ENCODE assay signal across 9 cellular contexts in the genomic region with DNA sequence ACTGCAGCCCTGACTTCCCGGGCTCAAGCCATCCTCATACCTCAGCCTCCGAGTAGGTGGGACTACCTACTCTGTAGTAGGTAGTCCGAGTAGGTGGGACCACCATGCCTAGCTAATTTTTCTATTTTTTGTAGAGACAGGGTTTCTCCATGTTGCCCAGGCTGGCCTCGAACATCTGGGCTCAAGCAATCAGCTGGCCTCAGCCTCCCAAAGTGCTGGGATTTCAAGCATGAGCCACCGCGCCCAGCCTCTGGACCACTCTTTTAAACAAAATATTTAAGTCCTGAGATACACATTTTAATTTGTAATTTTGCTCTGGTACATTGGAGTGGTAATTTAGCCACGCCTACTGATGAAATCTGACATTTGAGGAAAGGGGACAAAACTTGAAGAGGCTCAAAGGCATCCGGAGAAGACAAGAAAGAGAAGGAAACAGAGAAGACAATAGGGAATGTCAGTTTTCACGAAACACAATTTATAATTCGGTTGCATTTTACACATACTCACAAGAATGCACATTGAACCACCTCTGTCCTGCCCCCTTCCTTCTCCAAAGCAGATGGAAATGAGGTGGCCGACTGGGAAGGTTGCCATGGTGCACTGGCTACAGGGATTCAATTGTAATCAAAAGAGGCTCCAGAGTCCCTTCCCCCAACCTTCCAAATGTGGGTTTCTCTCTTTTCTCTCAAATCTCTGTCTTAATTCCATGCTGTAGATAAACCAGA. TPM values are rescaled to one million over a fixed set of nuclear protein-coding genes. Genes with fewer than 3 reads are reported as not detected.
DNase-seq lines count a peak whose midpoint lies in the region; ATAC-seq and TF ChIP-seq lines count a peak whose summit lies in the region.
"Had no signal": no experiment of that assay in that cellular context is flagged by ENCODE, and none has a peak within 500 bp of the region (broad histone marks: within the 10 kb centered on the region; RNA-seq: fewer than 3 reads in every experiment).

No MANE protein-coding gene starts in this region.

- peaks cover 19% of the 10 kb centered on the region for H3F3A ChIP-seq in neural cell (ENCODE audit: insufficient read depth, low read length, poor library complexity, severe bottlenecking)

- no peaks in the 10 kb centered on the region for H3K27me3 Mint-ChIP-seq in endodermal cell (ENCODE audit: insufficient read depth)
- H3K27me3 Mint-ChIP-seq in progenitor cell of endocrine pancreas = no peaks in the 10 kb centered on the region

- no peak overlapping the region for H3K9ac ChIP-seq in endodermal cell (ENCODE audit: extremely low read depth, low read length, poor library complexity, severe bottlenecking)
- peak overlapping the region; percentile 67 for H3K9ac ChIP-seq in neural cell (ENCODE audit: low read length)

- H3K9me3 Mint-ChIP-seq in endodermal cell = no peaks in the 10 kb centered on the region
- H3K9me3 Mint-ChIP-seq in progenitor cell of endocrine pancreas (ENCODE audit: low read depth) = no peaks in the 10 kb centered on the region

- TF ChIP-seq CTCF in endodermal cell (conservative IDR thresholded peaks at IDR 0.05) = no peak
- TF ChIP-seq CTCF in neural cell (IDR thresholded peaks at IDR 0.05; ENCODE audit: poor library complexity, severe bottlenecking) = no peak
- no peak for TF ChIP-seq CTCF in progenitor cell of endocrine pancreas (IDR thresholded peaks at IDR 0.05; ENCODE audit: unreplicated experiment)
- no peak for TF ChIP-seq CTCF in mucosa of descending colon (IDR thresholded peaks at IDR 0.05)

- H3K27ac ChIP-seq in endodermal cell (ENCODE audit: low read depth, low read length) (peak overlapping the region; percentile 91), neural cell (ENCODE audit: low read length) (peak overlapping the region; percentile 100)

- H2AFZ ChIP-seq in neural cell (ENCODE audit: low read depth, low read length) = peak overlapping the region; percentile 18

- in situ Hi-C loops in G401 (cut with HindIII; ENCODE audit: low sequenced_read_pairs) = no loop called here

- H3K4me1 Mint-ChIP-seq in endodermal cell (peaks cover 22% of the 10 kb centered on the region), progenitor cell of endocrine pancreas (ENCODE audit: low read depth) (peaks cover 20% of the 10 kb centered on the region)

- no peaks in the 10 kb centered on the region for H3K9me2 ChIP-seq in neural cell (ENCODE audit: insufficient read depth, low read length)

- peaks cover 55% of the 10 kb centered on the region for H3K79me2 ChIP-seq in neural cell (replicated peaks; ENCODE audit: insufficient read depth, low read length)

- H3K36me3 Mint-ChIP-seq in endodermal cell (ENCODE audit: low read depth) (no peaks in the 10 kb centered on the region), progenitor cell of endocrine pancreas (ENCODE audit: insufficient read depth) (no peaks in the 10 kb centered on the region)

- DNase-seq in G401 (ENCODE audit: low spot score) = peak; percentile 76
- peak; percentile 52 for DNase-seq in NCI-H2227 treated with DMSO at 0.1 percent for 48 hours (lab: John Stamatoyannopoulos, UW)
- DNase-seq in endodermal cell = peak; percentile 58
- DNase-seq in NCI-H1048 (lab: John Stamatoyannopoulos, UW) = no peak
- DNase-seq in progenitor cell of endocrine pancreas (ENCODE audit: low spot score, unreplicated experiment) = no peak
- no peak for DNase-seq in mucosa of descending colon
- DNase-seq: stimulated activated CD4-positive, alpha-beta T cell treated with anti-CD3 and anti-CD28 coated beads, Interleukin-1b, Interleukin-23, amount 100 ng/mL, for 48 hours had no signal

- H3K27me3 ChIP-seq in endodermal cell (ENCODE audit: control insufficient read depth, insufficient read depth, low read length, poor library complexity, severe bottlenecking) (no peaks in the 10 kb centered on the region), neural cell (ENCODE audit: insufficient read depth, low read depth, low read length) (no peaks in the 10 kb centered on the region)

- H3K4me2 ChIP-seq in neural cell (ENCODE audit: low read length) = peak overlapping the region; percentile 71

- ATAC-seq in HG02970 (IDR thresholded peaks at IDR 0.05; ENCODE audit: low FRiP score, unreplicated experiment) (no peak), mucosa of descending colon (no peak)

- H3K4me1 ChIP-seq in endodermal cell (ENCODE audit: control insufficient read depth, insufficient read depth, low read length) (peaks cover 6% of the 10 kb centered on the region), mucosa of descending colon (ENCODE audit: low read depth) (peaks cover 6% of the 10 kb centered on the region)

- no peak overlapping the region for H3K27ac Mint-ChIP-seq in endodermal cell
- no peak overlapping the region for H3K27ac Mint-ChIP-seq in progenitor cell of endocrine pancreas

- H3K36me3 ChIP-seq in endodermal cell (ENCODE audit: control insufficient read depth, insufficient read depth, low read length) = no peaks in the 10 kb centered on the region
- H3K36me3 ChIP-seq in neural cell (ENCODE audit: insufficient read depth, low read length) = no peaks in the 10 kb centered on the region
- no peaks in the 10 kb centered on the region for H3K36me3 ChIP-seq in mucosa of descending colon (ENCODE audit: low read depth)

- peak; percentile 24 for TF ChIP-seq EP300 in neural cell (conservative IDR thresholded peaks at IDR 0.05; ENCODE audit: poor library complexity, severe bottlenecking)

- no peak for TF ChIP-seq RAD21 in neural cell (conservative IDR thresholded peaks at IDR 0.05)

- intact Hi-C loops in mucosa of descending colon (cut with DNase I, micrococcal nuclease) = no loop called here

- H3K4me3 Mint-ChIP-seq in endodermal cell (no peak overlapping the region), progenitor cell of endocrine pancreas (ENCODE audit: low read depth) (no peak overlapping the region)

- H3K4me3 ChIP-seq in endodermal cell (ENCODE audit: low read length) (no peak overlapping the region), neural cell (ENCODE audit: low read length) (peak overlapping the region; percentile 59), mucosa of descending colon (no peak overlapping the region)

- 57 to 75% methylated on average over 5 to 11 of the region's 11 CpGs for WGBS in endodermal cell (ENCODE audit: insufficient coverage in 1 of 2, insufficient read length in 1 of 2), 2 experiments

- H3K9me3 ChIP-seq in endodermal cell (ENCODE audit: control insufficient read depth, low read length) = no peaks in the 10 kb centered on the region
- no peaks in the 10 kb centered on the region for H3K9me3 ChIP-seq in neural cell (ENCODE audit: low read length)
- no peaks in the 10 kb centered on the region for H3K9me3 ChIP-seq in mucosa of descending colon

- no peaks in the 10 kb centered on the region for H4K20me1 ChIP-seq in neural cell (ENCODE audit: insufficient read depth)

TF ChIP-seq in neural cell, 6 proteins besides CTCF, POLR2A, EP300 and RAD21:
- TF ChIP-seq, protein P1, sequence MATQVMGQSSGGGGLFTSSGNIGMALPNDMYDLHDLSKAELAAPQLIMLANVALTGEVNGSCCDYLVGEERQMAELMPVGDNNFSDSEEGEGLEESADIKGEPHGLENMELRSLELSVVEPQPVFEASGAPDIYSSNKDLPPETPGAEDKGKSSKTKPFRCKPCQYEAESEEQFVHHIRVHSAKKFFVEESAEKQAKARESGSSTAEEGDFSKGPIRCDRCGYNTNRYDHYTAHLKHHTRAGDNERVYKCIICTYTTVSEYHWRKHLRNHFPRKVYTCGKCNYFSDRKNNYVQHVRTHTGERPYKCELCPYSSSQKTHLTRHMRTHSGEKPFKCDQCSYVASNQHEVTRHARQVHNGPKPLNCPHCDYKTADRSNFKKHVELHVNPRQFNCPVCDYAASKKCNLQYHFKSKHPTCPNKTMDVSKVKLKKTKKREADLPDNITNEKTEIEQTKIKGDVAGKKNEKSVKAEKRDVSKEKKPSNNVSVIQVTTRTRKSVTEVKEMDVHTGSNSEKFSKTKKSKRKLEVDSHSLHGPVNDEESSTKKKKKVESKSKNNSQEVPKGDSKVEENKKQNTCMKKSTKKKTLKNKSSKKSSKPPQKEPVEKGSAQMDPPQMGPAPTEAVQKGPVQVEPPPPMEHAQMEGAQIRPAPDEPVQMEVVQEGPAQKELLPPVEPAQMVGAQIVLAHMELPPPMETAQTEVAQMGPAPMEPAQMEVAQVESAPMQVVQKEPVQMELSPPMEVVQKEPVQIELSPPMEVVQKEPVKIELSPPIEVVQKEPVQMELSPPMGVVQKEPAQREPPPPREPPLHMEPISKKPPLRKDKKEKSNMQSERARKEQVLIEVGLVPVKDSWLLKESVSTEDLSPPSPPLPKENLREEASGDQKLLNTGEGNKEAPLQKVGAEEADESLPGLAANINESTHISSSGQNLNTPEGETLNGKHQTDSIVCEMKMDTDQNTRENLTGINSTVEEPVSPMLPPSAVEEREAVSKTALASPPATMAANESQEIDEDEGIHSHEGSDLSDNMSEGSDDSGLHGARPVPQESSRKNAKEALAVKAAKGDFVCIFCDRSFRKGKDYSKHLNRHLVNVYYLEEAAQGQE (IDR thresholded peaks at IDR 0.05; ENCODE audit: borderline replicate concordance) = peak; percentile 76
- TF ChIP-seq SMC3 (conservative IDR thresholded peaks at IDR 0.05; ENCODE audit: poor library complexity) = peak; percentile 9
- TF ChIP-seq POLR2AphosphoS5 (IDR thresholded peaks at IDR 0.05) = peak; percentile 57
- TF ChIP-seq EZH2 (IDR thresholded peaks at IDR 0.05; ENCODE audit: borderline replicate concordance, insufficient read depth, low read length, poor library complexity, severe bottlenecking) = no peak
- no peak for TF ChIP-seq MXI1 (conservative IDR thresholded peaks at IDR 0.05; ENCODE audit: poor library complexity, severe bottlenecking)
- TF ChIP-seq TAF1 (IDR thresholded peaks at IDR 0.05; ENCODE audit: low read depth) = no peak

RNA-seq across cellular contexts. Expression of a gene that starts 9.7 kb away (rescaled TPM):
- total RNA-seq in G401 (2014; rRNA removed; shearing (Covaris generic)) = 446 and 521 TPM in 2 replicates
- total RNA-seq in endodermal cell (100 to 1,000 TPM; 166 to 298 TPM), progenitor cell of endocrine pancreas (628 and 652 TPM in 2 replicates), mucosa of descending colon (100 to 1,000 TPM in 1 of 3 donors, 10 to 100 TPM in 2; 20.5 to 295 (median 64.4) TPM)
- 3,131 TPM for polyA plus RNA-seq in endodermal cell (2013, experiment 1 of 2)
- polyA plus RNA-seq in endodermal cell (2013, experiment 2 of 2) = 3,053 TPM
- polyA plus RNA-seq in neural cell = 14,333 and 15,501 TPM in 2 replicates
- 7,980 and 9,115 TPM in 2 replicates for polyA minus RNA-seq in neural cell

Comparison
In these comparisons a context has a peak if more than half of its experiments do, and no peak if none do; other contexts are left out.
1. DNase-seq: peak in G401 (single experiment), NCI-H2227 treated with DMSO at 0.1 percent for 48 hours (single experiment) and endodermal cell (single experiment); none in NCI-H1048 (single experiment), progenitor cell of endocrine pancreas (single experiment) and mucosa of descending colon (0 of 3).